16 cellular contexts compared by ENCODE assay signal in the genomic region with DNA sequence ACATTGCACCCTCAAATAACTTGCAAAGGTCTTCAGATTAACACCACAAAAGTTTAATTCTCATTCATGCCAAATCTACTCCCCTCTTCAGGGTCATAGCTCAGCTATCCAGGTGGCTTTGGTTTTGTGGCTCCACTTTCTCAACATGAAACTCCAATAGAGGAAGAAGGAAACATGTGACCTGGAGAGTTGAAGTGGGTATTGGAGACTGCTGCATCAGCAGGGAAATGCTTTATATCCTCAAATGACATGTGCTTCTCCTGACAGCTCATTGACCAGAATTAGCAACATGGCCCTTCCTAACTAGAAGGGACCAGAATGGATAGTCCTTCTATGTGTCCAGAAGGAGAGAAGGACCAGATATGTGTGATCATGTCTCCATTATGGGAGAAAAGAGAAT.
A peak's percentile ranks its signal among the peaks of the same experiment; 100 is the strongest.
DNase-seq lines count a peak whose midpoint lies in the region; ATAC-seq and TF ChIP-seq lines count a peak whose summit lies in the region.
"Had no signal": no experiment of that assay in that cellular context is flagged by ENCODE, and none has a peak within 500 bp of the region (broad histone marks: within the 10 kb centered on the region; RNA-seq: fewer than 3 reads in every experiment).

No MANE protein-coding gene starts in this region.

- H3K27me3 Mint-ChIP-seq in dendritic cell treated with granulocyte-macrophage colony-stimulating factor and Interleukin-4, amounts not matched to agents 40 ng/mL and 50 ng/mL, for 4 days: peaks cover 4% of the 10 kb centered on the region

- H3K36me3 Mint-ChIP-seq in dendritic cell treated with granulocyte-macrophage colony-stimulating factor and Interleukin-4, amounts not matched to agents 40 ng/mL and 50 ng/mL, for 4 days (ENCODE audit: low read depth): no peaks in the 10 kb centered on the region

- intact Hi-C loops in dendritic cell treated with granulocyte-macrophage colony-stimulating factor and Interleukin-4, amounts not matched to agents 40 ng/mL and 50 ng/mL, for 4 days (cut with micrococcal nuclease): no loop called here
- intact Hi-C loops in lower leg skin (cut with DNase I; ENCODE audit: low total_unique reads): no loop called here

- H3K4me1 Mint-ChIP-seq in dendritic cell treated with granulocyte-macrophage colony-stimulating factor and Interleukin-4, amounts not matched to agents 40 ng/mL and 50 ng/mL, for 4 days (ENCODE audit: low read depth): peaks cover 59% of the 10 kb centered on the region

- H3K4me3 Mint-ChIP-seq in dendritic cell treated with granulocyte-macrophage colony-stimulating factor and Interleukin-4, amounts not matched to agents 40 ng/mL and 50 ng/mL, for 4 days: no peak overlapping the region

- H3K9me3 Mint-ChIP-seq in dendritic cell treated with granulocyte-macrophage colony-stimulating factor and Interleukin-4, amounts not matched to agents 40 ng/mL and 50 ng/mL, for 4 days: no peaks in the 10 kb centered on the region

- peak; percentile 33 for DNase-seq in GM12865 (ENCODE audit: low read depth)
- DNase-seq in erythroblast (lab: John Stamatoyannopoulos, UW): no peak
- DNase-seq in GM19240 (ENCODE audit: insufficient read length, low spot score): no peak
- DNase-seq in lower leg skin (ENCODE audit: low spot score in 2 of 2): no peak
- DNase-seq: activated CD8-positive, alpha-beta memory T cell treated with anti-CD3 and anti-CD28 coated beads, Interleukin-2, amount 50 U/mL, for 48 hours; effector CD4-positive, alpha-beta T cell; lower lobe of right lung; NCI-H1105; PC-9; stimulated activated CD4-positive, alpha-beta T cell treated with anti-CD3 and anti-CD28 coated beads, Interleukin-4, amount 100 ng/mL, for 1 hour; T1000 had no signal

- no peak for TF ChIP-seq CTCF in GM12865 (IDR thresholded peaks at IDR 0.05; ENCODE audit: insufficient read depth, low read depth, low read length, missing control alignments)
- no peak for TF ChIP-seq CTCF in lower leg skin (IDR thresholded peaks at IDR 0.05)

- TF ChIP-seq POLR2A in erythroblast (IDR thresholded peaks at IDR 0.05; ENCODE audit: low read length): no peak
- TF ChIP-seq POLR2A in lower leg skin (IDR thresholded peaks at IDR 0.05): no peak

- peak overlapping the region; percentile 62 for H3K27ac Mint-ChIP-seq in dendritic cell treated with granulocyte-macrophage colony-stimulating factor and Interleukin-4, amounts not matched to agents 40 ng/mL and 50 ng/mL, for 4 days

- peak; percentile 74 for ATAC-seq in GM19467 (IDR thresholded peaks at IDR 0.05; ENCODE audit: unreplicated experiment)
- ATAC-seq in HG03354 (IDR thresholded peaks at IDR 0.05; ENCODE audit: poor library complexity, severe bottlenecking, unreplicated experiment): peak; percentile 90
- no peak for ATAC-seq in HG03025 (IDR thresholded peaks at IDR 0.05; ENCODE audit: low FRiP score, unreplicated experiment)

- H3K4me3 ChIP-seq in GM12865 (ENCODE audit: low read depth, low read length): no peak overlapping the region
- H3K4me3 ChIP-seq in lower leg skin (ENCODE audit: low read depth, poor library complexity, severe bottlenecking): no peak overlapping the region
- H3K4me3 ChIP-seq: lower lobe of right lung, pancreas, PC-9 had no signal
